1 cellular context compared by ENCODE assay signal in genomic region chr1:101409102-101409501, GRCh38.
TF ChIP-seq lines count a peak whose summit lies in the region.

No MANE protein-coding gene starts in this region.

TF ChIP-seq in HepG2, 621 proteins besides CTCF, POLR2A, EP300 and RAD21 (continued from another document):
- no peak for TF ChIP-seq ARID3A (IDR thresholded peaks at IDR 0.05; ENCODE audit: low read depth, low read length)
- no peak for TF ChIP-seq MXD1 (CRISPR knock-in tag; IDR thresholded peaks at IDR 0.05)
